24 cellular contexts compared by ENCODE assay signal in genomic region chr12:89540586-89540985, GRCh38. TPM values are rescaled to one million over a fixed set of nuclear protein-coding genes. Genes with fewer than 3 reads are reported as not detected.
DNase-seq lines count a peak whose midpoint lies in the region; ATAC-seq, FAIRE-seq and TF ChIP-seq lines count a peak whose summit lies in the region.
"Had no signal": no experiment of that assay in that cellular context is flagged by ENCODE, and none has a peak within 500 bp of the region (broad histone marks: within the 10 kb centered on the region; RNA-seq: fewer than 3 reads in every experiment).

No MANE protein-coding gene starts in this region.

- ATAC-seq in K562 (peak; percentile 81), GM21786 (IDR thresholded peaks at IDR 0.05; ENCODE audit: unreplicated experiment) (no peak)

- no peak overlapping the region for H3K4me3 ChIP-seq in K562
- H3K4me3 ChIP-seq: GM23248, MG63, Peyer's patch had no signal

- TF ChIP-seq RAD21 in K562 (CRISPR knock-in tag; conservative IDR thresholded peaks at IDR 0.05 in 1 of 2, IDR thresholded peaks at IDR 0.05 in 1 of 2): no peak

- H3K9me3 ChIP-seq in K562 (replicated peaks; ENCODE audit: control insufficient read depth, insufficient read depth, low read depth, low read length): no peaks in the 10 kb centered on the region
- H3K9me3 ChIP-seq: MG63, Peyer's patch had no signal

- in situ Hi-C loops in K562 (cut with MboI): loop anchor here (25.0 kb wide), 1 partner anchor 1297 kb away; no protein-coding TSS in a partner anchor

- no peaks in the 10 kb centered on the region for H3K36me3 ChIP-seq in K562 (ENCODE audit: control insufficient read depth, insufficient read depth, low read length)
- H3K36me3 ChIP-seq: MG63, Peyer's patch had no signal

- no TSS peak for BruUV-seq in K562 (replicated peaks; lab: Mats Ljungman, UMichigan)

- TF ChIP-seq CTCF in K562 (IDR thresholded peaks at IDR 0.05 in 2 of 3, conservative IDR thresholded peaks at IDR 0.05 in 1 of 3; ENCODE audit: insufficient read depth in 2 of 3, low read depth in 1 of 3, low read length in 3 of 3): no peak

- intact Hi-C loops in K562 (cut with micrococcal nuclease): loop anchor here (5.0 to 10.0 kb wide), 3 partner anchors 314 to 1417 kb away; partner anchors contain the start of gene CCER1

- peak; percentile 83 for FAIRE-seq in K562 (lab: Jason Lieb, UNC)
- FAIRE-seq: GM12891, HTR-8/SVneo had no signal

- no peaks in the 10 kb centered on the region for H3K27me3 ChIP-seq in K562 (ENCODE audit: control insufficient read depth in 2 of 2, insufficient read depth in 2 of 2, low read length in 2 of 2)
- H3K27me3 ChIP-seq: MG63, Peyer's patch had no signal

- peak overlapping the region; percentile 62 for H3K4me2 ChIP-seq in K562 (ENCODE audit: insufficient read depth, low read length)

- 0 out of 2 replicates have a peak overlapping the region, but pooled peaks have one; percentile 6 for H2AFZ ChIP-seq in K562 (ENCODE audit: low read depth, low read length)
- H2AFZ ChIP-seq: GM23248 had no signal

- no peaks in the 10 kb centered on the region for H3K9me1 ChIP-seq in K562 (ENCODE audit: control insufficient read depth, insufficient read depth, low read length)

- no peaks in the 10 kb centered on the region for H3K79me2 ChIP-seq in K562 (ENCODE audit: control insufficient read depth, insufficient read depth, low read length)

- POLR2A ChIA-PET in K562 (lab: Yijun Ruan, JAX): interaction anchor here (0.9 to 1.8 kb wide), 2 partner anchors 14 to 169 kb away, joined by 4 read pairs; partner anchors contain the start of gene POC1B

- no peak for TF ChIP-seq POLR2A in K562 (conservative IDR thresholded peaks at IDR 0.05)

- H4K20me1 ChIP-seq in K562 (replicated peaks; ENCODE audit: control insufficient read depth, insufficient read depth, low read length): no peaks in the 10 kb centered on the region

- H3K27ac ChIP-seq in K562 (ENCODE audit: extremely low read depth, low read depth, low read length): no peak overlapping the region; the same call in 1 of the 3 replicates
- H3K27ac ChIP-seq: GM23248, Peyer's patch had no signal

- peaks cover 11 to 52% of the 10 kb centered on the region in 2 experiments for H3K4me1 ChIP-seq in K562 (replicated peaks in 1 of 2; ENCODE audit: control insufficient read depth in 2 of 2, insufficient read depth in 2 of 2, low read length in 2 of 2)

- no peak overlapping the region for H3K9ac ChIP-seq in K562 (ENCODE audit: insufficient read depth in 1 of 2, low read depth in 2 of 2, low read length in 2 of 2)
- H3K9ac ChIP-seq: GM23248 had no signal

- peak; percentile 98 for TF ChIP-seq EP300 in K562 (IDR thresholded peaks at IDR 0.05; ENCODE audit: low read length)

- CTCF ChIA-PET in K562 (lab: Yijun Ruan, JAX; ENCODE audit: low intra/inter-chr PET ratio): no interaction called here

- DNase-seq in D341Med (ENCODE audit: low spot score) (peak; percentile 44), OCI-M1 (lab: John Stamatoyannopoulos, UW) (peak; percentile 89), K562 (ENCODE audit: extremely low read depth in 1 of 4, low spot score in 3 of 4) (peak; percentile 23 to 85 (median 52)), retina (peak; percentile 12), T1000 (lab: John Stamatoyannopoulos, UW) (no peak), NCI-H146 treated with DMSO at 0.1 percent for 48 hours (lab: John Stamatoyannopoulos, UW; ENCODE audit: unreplicated experiment) (no peak)
- DNase-seq: DMS 273 treated with DMSO at 0.1 percent for 48 hours, DMS79 treated with DMSO at 0.1 percent for 48 hours, GF-D8, GM23248, H9, HFFc6, KG1, MG63, NCI-H1105 treated with DMSO at 0.1 percent for 48 hours, NCI-H146, NCI-H2029 treated with DMSO at 0.1 percent for 48 hours, NCI-H446 treated with DMSO at 0.1 percent for 48 hours, NCI-H526, Peyer's patch, SHP77 treated with DMSO at 0.1 percent for 48 hours had no signal

- 0% methylated on average over 3 of the region's 3 CpGs for WGBS in K562 (ENCODE audit: insufficient coverage, low coverage, missing lambda C conversion rate)

TF ChIP-seq in K562, 482 proteins besides CTCF, POLR2A, EP300 and RAD21 (continues in another document):
- TF ChIP-seq ZBED1 (IDR thresholded peaks at IDR 0.05): 0 out of 2 replicates have a peak, but pooled peaks have one; percentile 86
- no peak for TF ChIP-seq RBM34 (IDR thresholded peaks at IDR 0.05; ENCODE audit: borderline replicate concordance, insufficient read depth, low read length)
- 0 out of 4 replicates have a peak, but pooled peaks of 1 of the 2 experiments have one; percentile 3 for TF ChIP-seq FOXK2 (conservative IDR thresholded peaks at IDR 0.05 in 1 of 2, IDR thresholded peaks at IDR 0.05 in 1 of 2; ENCODE audit: low read depth in 2 of 2)
- no peak for TF ChIP-seq ZNF75A (CRISPR knock-in tag; IDR thresholded peaks at IDR 0.05)
- TF ChIP-seq, protein P1, sequence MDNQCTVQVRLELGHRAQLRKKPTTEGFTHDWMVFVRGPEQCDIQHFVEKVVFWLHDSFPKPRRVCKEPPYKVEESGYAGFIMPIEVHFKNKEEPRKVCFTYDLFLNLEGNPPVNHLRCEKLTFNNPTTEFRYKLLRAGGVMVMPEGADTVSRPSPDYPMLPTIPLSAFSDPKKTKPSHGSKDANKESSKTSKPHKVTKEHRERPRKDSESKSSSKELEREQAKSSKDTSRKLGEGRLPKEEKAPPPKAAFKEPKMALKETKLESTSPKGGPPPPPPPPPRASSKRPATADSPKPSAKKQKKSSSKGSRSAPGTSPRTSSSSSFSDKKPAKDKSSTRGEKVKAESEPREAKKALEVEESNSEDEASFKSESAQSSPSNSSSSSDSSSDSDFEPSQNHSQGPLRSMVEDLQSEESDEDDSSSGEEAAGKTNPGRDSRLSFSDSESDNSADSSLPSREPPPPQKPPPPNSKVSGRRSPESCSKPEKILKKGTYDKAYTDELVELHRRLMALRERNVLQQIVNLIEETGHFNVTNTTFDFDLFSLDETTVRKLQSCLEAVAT (IDR thresholded peaks at IDR 0.05): no peak
- no peak for TF ChIP-seq TGIF2 (CRISPR knock-in tag; IDR thresholded peaks at IDR 0.05)
- no peak for TF ChIP-seq ZFPM2 (CRISPR knock-in tag; IDR thresholded peaks at IDR 0.05)
- peak; percentile 74 for TF ChIP-seq NFIC (IDR thresholded peaks at IDR 0.05)
- no peak for TF ChIP-seq ZNF449 (CRISPR knock-in tag; IDR thresholded peaks at IDR 0.05)
- TF ChIP-seq ZNF436 (CRISPR knock-in tag; IDR thresholded peaks at IDR 0.05): no peak
- no peak for TF ChIP-seq ZNF699 (CRISPR knock-in tag; IDR thresholded peaks at IDR 0.05; ENCODE audit: insufficient replicate concordance)
- no peak for TF ChIP-seq ZNF830 (CRISPR knock-in tag; IDR thresholded peaks at IDR 0.05)
- 0 out of 2 replicates have a peak, but pooled peaks have one; percentile 34 for TF ChIP-seq GATAD2A (IDR thresholded peaks at IDR 0.05)
- TF ChIP-seq STAG1 (CRISPR knock-in tag; IDR thresholded peaks at IDR 0.05; ENCODE audit: borderline replicate concordance): no peak

RNA-seq across cellular contexts. Expression of gene POC1B, which starts 14.7 kb away (rescaled TPM):
- 15.1 and 44.2 TPM in 2 replicates for total RNA-seq in K562 (2011; cell fraction: chromatin; rRNA removed; ENCODE audit: low replicate concordance)
- total RNA-seq in K562 (2011; cell fraction: nucleolus; rRNA removed): 8.5 and 10.4 TPM in 2 replicates
- 18.7 and 19.4 TPM in 2 replicates for total RNA-seq in K562 (2011; cell fraction: nucleoplasm; rRNA removed)
- total RNA-seq in K562 (2014; rRNA removed) (8.1 and 9.7 TPM in 2 replicates), K562 (2014; rRNA removed; fragmentation: Illumina TruSeq; extraction: Trizol) (15.2 and 16.4 TPM in 2 replicates), K562 (2015; rRNA removed; fragmentation: Illumina TruSeq; extraction: Trizol) (11.2 and 13.5 TPM in 2 replicates), K562 (2021) (10.4 and 10.8 TPM in 2 replicates)
- polyA plus RNA-seq in K562 (2011; rRNA removed) (14.3 and 16.1 TPM in 2 replicates), K562 (2014; fragmentation: Illumina TruSeq; extraction: Trizol) (11.8 and 15.3 TPM in 2 replicates), K562 (2014; fragmentation: Nextera tagmentation; extraction: Ambion mirVana) (1 to 10 TPM; 4.5 to 7.8 TPM), K562 (2014; rRNA removed) (8.0 and 11.2 TPM in 2 replicates)
- polyA plus RNA-seq in K562 (2011; cell fraction: cytosol; rRNA removed): 6.5 and 10.5 TPM in 2 replicates
- 6.8 and 7.4 TPM in 2 replicates for polyA plus RNA-seq in K562 (2011; cell fraction: nucleus; rRNA removed)
- 10.1 and 18.5 TPM in 2 replicates for polyA plus RNA-seq in K562 (2012)
- polyA minus RNA-seq in K562 (2011; rRNA and poly(A)+ RNA removed): 30.7 and 37.5 TPM in 2 replicates
- 8.6 and 10.8 TPM in 2 replicates for polyA minus RNA-seq in K562 (2011; cell fraction: cytosol; rRNA and poly(A)+ RNA removed)
- 15.1 and 21.1 TPM in 2 replicates for polyA minus RNA-seq in K562 (2011; cell fraction: nucleus; rRNA and poly(A)+ RNA removed)

RNA-seq across cellular contexts. Expression of gene GALNT4, which starts 16.0 kb away (rescaled TPM):
- total RNA-seq in K562 (2011; cell fraction: chromatin; rRNA removed; ENCODE audit: low replicate concordance): 4.4 and 11.7 TPM in 2 replicates
- total RNA-seq in K562 (2011; cell fraction: nucleolus; rRNA removed): 3.8 TPM in 2 replicates
- 6.3 and 6.6 TPM in 2 replicates for total RNA-seq in K562 (2011; cell fraction: nucleoplasm; rRNA removed)
- total RNA-seq in K562 (2014; rRNA removed) (3.0 and 3.4 TPM in 2 replicates), K562 (2014; rRNA removed; fragmentation: Illumina TruSeq; extraction: Trizol) (4.6 and 5.9 TPM in 2 replicates), K562 (2015; rRNA removed; fragmentation: Illumina TruSeq; extraction: Trizol) (3.4 and 3.8 TPM in 2 replicates), K562 (2021) (3.4 and 3.5 TPM in 2 replicates)
- polyA plus RNA-seq in K562 (2011; rRNA removed) (1.6 and 1.9 TPM in 2 replicates), K562 (2014; fragmentation: Illumina TruSeq; extraction: Trizol) (2.3 and 2.5 TPM in 2 replicates), K562 (2014; fragmentation: Nextera tagmentation; extraction: Ambion mirVana) (1 to 10 TPM; 1.2 to 1.3 TPM), K562 (2014; rRNA removed) (1.7 and 3.6 TPM in 2 replicates)
- 0.30 and 1.2 TPM in 2 replicates for polyA plus RNA-seq in K562 (2011; cell fraction: cytosol; rRNA removed)
- 0.77 and 1.1 TPM in 2 replicates for polyA plus RNA-seq in K562 (2011; cell fraction: nucleus; rRNA removed)
- polyA plus RNA-seq in K562 (2012): 2.8 and 2.9 TPM in 2 replicates
- 3.7 and 4.5 TPM in 2 replicates for polyA minus RNA-seq in K562 (2011; rRNA and poly(A)+ RNA removed)
- 0.27 and 0.86 TPM in 2 replicates for polyA minus RNA-seq in K562 (2011; cell fraction: cytosol; rRNA and poly(A)+ RNA removed)
- 2.3 and 4.7 TPM in 2 replicates for polyA minus RNA-seq in K562 (2011; cell fraction: nucleus; rRNA and poly(A)+ RNA removed)

Comparison
In these comparisons a context has a peak if more than half of its experiments do, and no peak if none do; other contexts are left out.
1. DNase-seq: peak in D341Med (single experiment), OCI-M1 (single experiment), K562 (4 of 4) and retina (single experiment); none in T1000 (single experiment) and NCI-H146 treated with DMSO at 0.1 percent for 48 hours (single experiment).